8 cellular contexts compared by ENCODE assay signal in the genomic region with DNA sequence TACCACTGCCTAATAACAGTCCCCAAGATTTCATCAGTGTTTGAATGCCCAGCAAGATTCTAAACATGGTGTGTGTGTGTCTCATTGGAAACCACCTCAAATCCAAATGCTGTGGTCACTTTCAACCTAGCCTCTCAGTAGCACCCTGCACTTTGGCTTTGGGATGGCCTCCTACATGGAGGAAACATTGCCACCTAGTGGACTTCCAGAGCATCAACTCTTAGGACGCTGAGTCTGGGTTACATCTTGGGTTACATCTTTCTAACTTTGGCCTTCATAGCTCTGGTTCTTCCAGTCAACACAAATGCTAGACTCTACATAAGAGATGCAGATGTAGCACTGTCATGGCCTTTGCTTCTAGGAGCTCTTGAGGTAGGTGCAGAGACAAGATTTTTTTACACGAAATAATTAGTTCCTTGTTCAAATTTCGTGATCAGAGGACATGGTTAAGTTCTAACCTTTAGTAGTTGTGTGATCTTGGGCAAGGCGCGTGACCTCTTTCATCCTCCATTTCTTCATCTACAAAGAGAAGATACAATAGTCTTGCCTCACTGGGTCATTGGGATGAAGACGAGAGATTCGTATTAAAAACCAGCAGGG.
DNase-seq lines count a peak whose midpoint lies in the region; ATAC-seq and TF ChIP-seq lines count a peak whose summit lies in the region.

No MANE protein-coding gene starts in this region.

- no peak overlapping the region for H3K27ac Mint-ChIP-seq in activated CD4-positive, alpha-beta T cell treated with anti-CD3 and anti-CD28 coated beads, Interleukin-2, amount 10 ng/mL, durations not matched to agents 7 days and 5 days
- H3K27ac Mint-ChIP-seq in glutamatergic neuron (ENCODE audit: unreplicated experiment): no peak overlapping the region

- H3K9me3 Mint-ChIP-seq in activated CD4-positive, alpha-beta T cell treated with anti-CD3 and anti-CD28 coated beads, Interleukin-2, amount 10 ng/mL, durations not matched to agents 7 days and 5 days: no peaks in the 10 kb centered on the region
- H3K9me3 Mint-ChIP-seq in glutamatergic neuron (ENCODE audit: unreplicated experiment): no peaks in the 10 kb centered on the region

- no peaks in the 10 kb centered on the region for H3K4me1 Mint-ChIP-seq in activated CD4-positive, alpha-beta T cell treated with anti-CD3 and anti-CD28 coated beads, Interleukin-2, amount 10 ng/mL, durations not matched to agents 7 days and 5 days
- peaks cover 20% of the 10 kb centered on the region for H3K4me1 Mint-ChIP-seq in glutamatergic neuron (ENCODE audit: low read depth, unreplicated experiment)

- CTCF ChIA-PET in activated CD4-positive, alpha-beta T cell treated with anti-CD3 and anti-CD28 coated beads, Interleukin-2, amount 10 ng/mL, durations not matched to agents 7 days and 5 days (lab: Charles Lee): no interaction called here

- no peaks in the 10 kb centered on the region for H3K27me3 Mint-ChIP-seq in activated CD4-positive, alpha-beta T cell treated with anti-CD3 and anti-CD28 coated beads, Interleukin-2, amount 10 ng/mL, durations not matched to agents 7 days and 5 days
- peaks cover 6% of the 10 kb centered on the region for H3K27me3 Mint-ChIP-seq in glutamatergic neuron (ENCODE audit: unreplicated experiment)

- POLR2A ChIA-PET in activated CD4-positive, alpha-beta T cell treated with anti-CD3 and anti-CD28 coated beads, Interleukin-2, amount 10 ng/mL, durations not matched to agents 7 days and 5 days (lab: Charles Lee): no interaction called here

- no peak overlapping the region for H3K4me3 Mint-ChIP-seq in activated CD4-positive, alpha-beta T cell treated with anti-CD3 and anti-CD28 coated beads, Interleukin-2, amount 10 ng/mL, durations not matched to agents 7 days and 5 days
- no peak overlapping the region for H3K4me3 Mint-ChIP-seq in glutamatergic neuron (ENCODE audit: unreplicated experiment)

- TF ChIP-seq CTCF in glutamatergic neuron (IDR thresholded peaks at IDR 0.05; ENCODE audit: partially characterized antibody, unreplicated experiment): peak; percentile 89

- no peak overlapping the region for H3K4me3 ChIP-seq in H7 (ENCODE audit: insufficient read depth, low read depth, low read length)

- DNase-seq in DMS153 (lab: John Stamatoyannopoulos, UW) (peak; percentile 11), H7 (peak; percentile 69), NCI-H2171 (lab: John Stamatoyannopoulos, UW) (peak; percentile 50), glutamatergic neuron (no peak), putamen (ENCODE audit: low spot score) (peak; percentile 12)
- peak; percentile 31 for DNase-seq in activated CD4-positive, alpha-beta T cell treated with anti-CD3 and anti-CD28 coated beads, Interleukin-2, amount 10 ng/mL, durations not matched to agents 7 days and 5 days
- DNase-seq in activated T-cell treated with anti-CD3 and anti-CD28 coated beads, Interleukin-2, amount 50 U/mL, for 1 hour: no peak

- no peaks in the 10 kb centered on the region for H3K27me3 ChIP-seq in H7 (ENCODE audit: control insufficient read depth, insufficient read depth, low read length)

- H3K36me3 Mint-ChIP-seq in activated CD4-positive, alpha-beta T cell treated with anti-CD3 and anti-CD28 coated beads, Interleukin-2, amount 10 ng/mL, durations not matched to agents 7 days and 5 days (ENCODE audit: low read depth): no peaks in the 10 kb centered on the region
- H3K36me3 Mint-ChIP-seq in glutamatergic neuron (ENCODE audit: unreplicated experiment): peaks cover 3% of the 10 kb centered on the region

- no peaks in the 10 kb centered on the region for H3K36me3 ChIP-seq in H7 (replicated peaks; ENCODE audit: control insufficient read depth, insufficient read depth, low read length)

- ATAC-seq in GM19463 (IDR thresholded peaks at IDR 0.05; ENCODE audit: unreplicated experiment): no peak

Comparison
In these comparisons a context has a peak if more than half of its experiments do, and no peak if none do; other contexts are left out.
1. DNase-seq: peak in DMS153 (single experiment), H7 (single experiment), NCI-H2171 (single experiment), activated CD4-positive, alpha-beta T cell treated with anti-CD3 and anti-CD28 coated beads, Interleukin-2, amount 10 ng/mL, durations not matched to agents 7 days and 5 days (single experiment) and putamen (single experiment); none in glutamatergic neuron (single experiment) and activated T-cell treated with anti-CD3 and anti-CD28 coated beads, Interleukin-2, amount 50 U/mL, for 1 hour (single experiment).